Comparison of ENCODE assay signal across 24 cellular contexts in genomic region chr15:48993411-48993810, GRCh38.
"Had no signal": no experiment of that assay in that cellular context is flagged by ENCODE, and none has a peak within 500 bp of the region (broad histone marks: within the 10 kb centered on the region; RNA-seq: fewer than 3 reads in every experiment).

No MANE protein-coding gene starts in this region.

- H3K27me3 ChIP-seq: adrenal gland, SJSA1 had no signal

- H3K27me3 Mint-ChIP-seq: activated CD4-positive, alpha-beta T cell treated with anti-CD3 and anti-CD28 coated beads, Interleukin-2, amount 10 ng/mL, durations not matched to agents 24 days and 14 days; activated CD8-positive, alpha-beta memory T cell treated with anti-CD3 and anti-CD28 coated beads, Interleukin-2, amount 10 ng/mL, durations not matched to agents 7 days and 5 days; activated naive CD8-positive, alpha-beta T cell treated with anti-CD3 and anti-CD28 coated beads for 36 hours; activated T-cell treated with anti-CD3 and anti-CD28 coated beads, Interleukin-2, amount 50 U/mL, for 24 hours; T-cell had no signal

- H3K9me3 Mint-ChIP-seq: activated CD4-positive, alpha-beta T cell treated with anti-CD3 and anti-CD28 coated beads, Interleukin-2, amount 10 ng/mL, durations not matched to agents 24 days and 14 days; activated naive CD4-positive, alpha-beta T cell treated with anti-CD3 and anti-CD28 coated beads for 36 hours; activated naive CD8-positive, alpha-beta T cell treated with anti-CD3 and anti-CD28 coated beads for 36 hours; activated T-cell treated with anti-CD3 and anti-CD28 coated beads, Interleukin-2, amount 50 U/mL, for 24 hours; activated T-helper 1 cell treated with anti-CD3 and anti-CD28 coated beads, Interleukin-12 subunit alpha, Interleukin-12 subunit beta, Interleukin-2, Interleukin-4 antibody, amounts not matched to agents 30 ng/mL and 10 ng/mL and 1 ng/mL, durations not matched to agents 14 hours and 24 hours and 36 hours; T-cell had no signal

- H3K4me1 ChIP-seq: adrenal gland, SJSA1 had no signal

- H3K27ac Mint-ChIP-seq: activated CD4-positive, alpha-beta T cell treated with anti-CD3 and anti-CD28 coated beads, Interleukin-2, amount 10 ng/mL, durations not matched to agents 24 days and 14 days; activated CD8-positive, alpha-beta memory T cell treated with anti-CD3 and anti-CD28 coated beads, Interleukin-2, amount 10 ng/mL, durations not matched to agents 7 days and 5 days; activated naive CD4-positive, alpha-beta T cell treated with anti-CD3 and anti-CD28 coated beads for 36 hours; activated naive CD8-positive, alpha-beta T cell treated with anti-CD3 and anti-CD28 coated beads for 36 hours; activated T-cell treated with anti-CD3 and anti-CD28 coated beads, Interleukin-2, amount 50 U/mL, for 24 hours; activated T-helper 1 cell treated with anti-CD3 and anti-CD28 coated beads, Interleukin-12 subunit alpha, Interleukin-12 subunit beta, Interleukin-2, Interleukin-4 antibody, amounts not matched to agents 30 ng/mL and 10 ng/mL and 1 ng/mL, durations not matched to agents 14 hours and 24 hours and 36 hours; T-cell had no signal

- H3K9me3 ChIP-seq: adrenal gland, SJSA1 had no signal

- H3K27ac ChIP-seq: adrenal gland, SJSA1 had no signal

- DNase-seq: activated CD4-positive, alpha-beta T cell treated with anti-CD3 and anti-CD28 coated beads, Interleukin-2, amount 10 ng/mL, durations not matched to agents 24 days and 14 days; activated CD4-positive, alpha-beta T cell treated with anti-CD3 and anti-CD28 coated beads, Interleukin-2, amount 50 U/mL, for 48 hours; activated CD4-positive, CD25-positive, alpha-beta regulatory T cell treated with anti-CD3 and anti-CD28 coated beads, Interleukin-2, amount 50 U/mL, for 72 hours; activated CD8-positive, alpha-beta memory T cell treated with anti-CD3 and anti-CD28 coated beads, Interleukin-2, amount 10 ng/mL, durations not matched to agents 7 days and 5 days; activated effector memory CD4-positive, alpha-beta T cell treated with Interleukin-2 at 50 U/mL for 16 hours; activated naive CD4-positive, alpha-beta T cell treated with anti-CD3 and anti-CD28 coated beads for 36 hours; activated naive CD8-positive, alpha-beta T cell treated with anti-CD3 and anti-CD28 coated beads for 36 hours; activated T-cell treated with anti-CD3 and anti-CD28 coated beads, Interleukin-2, amount 50 U/mL, for 24 hours; adrenal gland; anterior cingulate cortex; cerebellar nuclear complex; Kasumi-1; KBM-7; NCI-H1105 treated with DMSO at 0.1 percent for 48 hours; NCI-H1436 treated with DMSO at 0.1 percent for 48 hours; NCI-H187 treated with DMSO at 0.1 percent for 48 hours; NCI-H2081 treated with DMSO at 0.1 percent for 48 hours; NCI-H446; NCI-H524; PC-3; SHP77; T-cell had no signal

- ATAC-seq: activated CD8-positive, alpha-beta memory T cell treated with anti-CD3 and anti-CD28 coated beads, Interleukin-2, amount 10 ng/mL, durations not matched to agents 7 days and 5 days; PC-3; T-cell had no signal

- H3K4me3 ChIP-seq: adrenal gland, SJSA1 had no signal

- H3K4me3 Mint-ChIP-seq: activated CD4-positive, alpha-beta T cell treated with anti-CD3 and anti-CD28 coated beads, Interleukin-2, amount 10 ng/mL, durations not matched to agents 24 days and 14 days; activated CD8-positive, alpha-beta memory T cell treated with anti-CD3 and anti-CD28 coated beads, Interleukin-2, amount 10 ng/mL, durations not matched to agents 7 days and 5 days; activated naive CD4-positive, alpha-beta T cell treated with anti-CD3 and anti-CD28 coated beads for 36 hours; activated naive CD8-positive, alpha-beta T cell treated with anti-CD3 and anti-CD28 coated beads for 36 hours; activated T-cell treated with anti-CD3 and anti-CD28 coated beads, Interleukin-2, amount 50 U/mL, for 24 hours; activated T-helper 1 cell treated with anti-CD3 and anti-CD28 coated beads, Interleukin-12 subunit alpha, Interleukin-12 subunit beta, Interleukin-2, Interleukin-4 antibody, amounts not matched to agents 30 ng/mL and 10 ng/mL and 1 ng/mL, durations not matched to agents 14 hours and 24 hours and 36 hours; T-cell had no signal

- H3K4me1 Mint-ChIP-seq: activated CD4-positive, alpha-beta T cell treated with anti-CD3 and anti-CD28 coated beads, Interleukin-2, amount 10 ng/mL, durations not matched to agents 24 days and 14 days; activated CD8-positive, alpha-beta memory T cell treated with anti-CD3 and anti-CD28 coated beads, Interleukin-2, amount 10 ng/mL, durations not matched to agents 7 days and 5 days; activated naive CD8-positive, alpha-beta T cell treated with anti-CD3 and anti-CD28 coated beads for 36 hours; T-cell had no signal
